In genomic region chr17:72657467-72658317, GRCh38 we compare ENCODE assay signal across 13 cellular contexts.
DNase-seq lines count a peak whose midpoint lies in the region; ATAC-seq, FAIRE-seq and TF ChIP-seq lines count a peak whose summit lies in the region.
"Had no signal": no experiment of that assay in that cellular context is flagged by ENCODE, and none has a peak within 500 bp of the region (broad histone marks: within the 10 kb centered on the region; RNA-seq: fewer than 3 reads in every experiment).

No MANE protein-coding gene starts in this region.

- FAIRE-seq in H54 (lab: Jason Lieb, UNC): no peak

- DNase-seq in COLO829 (ENCODE audit: low spot score): peak; percentile 57
- peak; percentile 41 for DNase-seq in H54 (ENCODE audit: insufficient read length, low spot score)
- DNase-seq in SW480 (ENCODE audit: low spot score): peak; percentile 84
- peak; percentile 39 for DNase-seq in iPS-NIHi7 (ENCODE audit: extremely low spot score)
- DNase-seq in central memory CD4-positive, alpha-beta T cell: no peak
- no peak for DNase-seq in RKO (ENCODE audit: low spot score)
- DNase-seq in GM19238 (ENCODE audit: insufficient read length, low spot score): no peak
- DNase-seq: activated T-cell treated with anti-CD3 and anti-CD28 coated beads, Interleukin-2, amount 50 U/mL, for 24 hours; NCI-H2029 treated with DMSO at 0.1 percent for 48 hours; Right ventricle myocardium superior; stimulated activated CD4-positive, alpha-beta T cell treated with anti-CD3 and anti-CD28 coated beads, Interleukin-4, amount 100 ng/mL, for 24 hours; stomach had no signal

- no peak for TF ChIP-seq POLR2A in H54 (IDR thresholded peaks at IDR 0.05; ENCODE audit: low read depth, low read length)

- ATAC-seq in GM18858 (IDR thresholded peaks at IDR 0.05; ENCODE audit: unreplicated experiment): no peak

Comparison
In these comparisons a context has a peak if more than half of its experiments do, and no peak if none do; other contexts are left out.
1. DNase-seq: peak in COLO829 (single experiment), H54 (single experiment), SW480 (single experiment) and iPS-NIHi7 (single experiment); none in central memory CD4-positive, alpha-beta T cell (single experiment), RKO (single experiment) and GM19238 (single experiment).